13 cellular contexts compared by ENCODE assay signal in genomic region chr2:61949458-61950107, GRCh38. TPM values are rescaled to one million over a fixed set of nuclear protein-coding genes. Genes with fewer than 3 reads are reported as not detected.
DNase-seq lines count a peak whose midpoint lies in the region; ATAC-seq and TF ChIP-seq lines count a peak whose summit lies in the region.
"Had no signal": no experiment of that assay in that cellular context is flagged by ENCODE, and none has a peak within 500 bp of the region (broad histone marks: within the 10 kb centered on the region; RNA-seq: fewer than 3 reads in every experiment).

No MANE protein-coding gene starts in this region.

- peak overlapping the region; percentile 62 for H3K27ac Mint-ChIP-seq in stimulated activated naive B cell treated with anti-CD40 and anti-IgM and Interleukin-4, amounts not matched to agents 10 μg/mL and 1 μg/mL and 100 μg/mL, for 72 hours
- H3K27ac Mint-ChIP-seq in natural killer cell treated with Interleukin-12 subunit alpha and Interleukin-12 subunit beta and Interleukin-15 and Interleukin-18, amount 100 ng/mL, for 72 hours = no peak overlapping the region
- H3K27ac Mint-ChIP-seq: progenitor cell of endocrine pancreas had no signal

- H3K9me3 Mint-ChIP-seq in stimulated activated naive B cell treated with anti-CD40 and anti-IgM and Interleukin-4, amounts not matched to agents 10 μg/mL and 1 μg/mL and 100 μg/mL, for 72 hours = peaks cover 0 to 2% of the 10 kb centered on the region in 2 donors
- no peaks in the 10 kb centered on the region for H3K9me3 Mint-ChIP-seq in natural killer cell treated with Interleukin-12 subunit alpha and Interleukin-12 subunit beta and Interleukin-15 and Interleukin-18, amount 100 ng/mL, for 72 hours

- H3K27me3 Mint-ChIP-seq in stimulated activated naive B cell treated with anti-CD40 and anti-IgM and Interleukin-4, amounts not matched to agents 10 μg/mL and 1 μg/mL and 100 μg/mL, for 72 hours = no peaks in the 10 kb centered on the region
- H3K27me3 Mint-ChIP-seq in natural killer cell treated with Interleukin-12 subunit alpha and Interleukin-12 subunit beta and Interleukin-15 and Interleukin-18, amount 100 ng/mL, for 72 hours = no peaks in the 10 kb centered on the region
- H3K27me3 Mint-ChIP-seq: progenitor cell of endocrine pancreas had no signal

- ATAC-seq in stimulated activated naive B cell treated with anti-CD40 and anti-IgM and Interleukin-4, amounts not matched to agents 10 μg/mL and 1 μg/mL and 100 μg/mL, for 72 hours (replicated peaks) = no peak
- ATAC-seq in activated CD4-positive, CD25-positive, alpha-beta regulatory T cell treated with anti-CD3 and anti-CD28 coated beads, Interleukin-2, amount 50 U/mL, for 24 hours = no peak
- ATAC-seq in natural killer cell treated with Interleukin-12 subunit alpha and Interleukin-12 subunit beta and Interleukin-15 and Interleukin-18, amount 100 ng/mL, for 72 hours = no peak

- DNase-seq in ELF-1 (ENCODE audit: low read depth, low spot score) (peak; percentile 23), NCI-H69 (lab: John Stamatoyannopoulos, UW) (peak; percentile 84), left ventricle myocardium inferior (no peak), kidney tubule cell (ENCODE audit: low spot score) (no peak), retina (no peak)
- DNase-seq in stimulated activated naive B cell treated with anti-CD40 and anti-IgM and Interleukin-4, amounts not matched to agents 10 μg/mL and 1 μg/mL and 100 μg/mL, for 72 hours = no peak
- DNase-seq in natural killer cell treated with Interleukin-12 subunit alpha and Interleukin-12 subunit beta and Interleukin-15 and Interleukin-18, amount 100 ng/mL, for 72 hours (ENCODE audit: low spot score) = no peak
- DNase-seq: amniotic stem cell; effector CD8-positive, alpha-beta T cell; PC-9 had no signal

- H3K36me3 Mint-ChIP-seq in stimulated activated naive B cell treated with anti-CD40 and anti-IgM and Interleukin-4, amounts not matched to agents 10 μg/mL and 1 μg/mL and 100 μg/mL, for 72 hours = peaks cover 27 to 30% of the 10 kb centered on the region in 2 donors
- no peaks in the 10 kb centered on the region for H3K36me3 Mint-ChIP-seq in natural killer cell treated with Interleukin-12 subunit alpha and Interleukin-12 subunit beta and Interleukin-15 and Interleukin-18, amount 100 ng/mL, for 72 hours

- H3K4me1 Mint-ChIP-seq in stimulated activated naive B cell treated with anti-CD40 and anti-IgM and Interleukin-4, amounts not matched to agents 10 μg/mL and 1 μg/mL and 100 μg/mL, for 72 hours = peaks cover 2 to 23% of the 10 kb centered on the region in 2 donors
- H3K4me1 Mint-ChIP-seq in natural killer cell treated with Interleukin-12 subunit alpha and Interleukin-12 subunit beta and Interleukin-15 and Interleukin-18, amount 100 ng/mL, for 72 hours (ENCODE audit: low read depth in 2 of 2) = peaks cover 0 to 3% of the 10 kb centered on the region in 2 donors

- H3K27ac ChIP-seq in left ventricle myocardium inferior (replicated peaks) = peak overlapping the region; percentile 49
- H3K27ac ChIP-seq: PC-9 had no signal

- H3K4me3 ChIP-seq in left ventricle myocardium inferior = peak overlapping the region; percentile 17
- H3K4me3 ChIP-seq: HAP-1, PC-9 had no signal

- no peak for TF ChIP-seq CTCF in left ventricle myocardium inferior (IDR thresholded peaks at IDR 0.05; ENCODE audit: borderline replicate concordance)

- no peaks in the 10 kb centered on the region for H3K36me3 ChIP-seq in left ventricle myocardium inferior
- H3K36me3 ChIP-seq: HAP-1 had no signal

- H3K27me3 ChIP-seq in left ventricle myocardium inferior (ENCODE audit: low read depth) = no peaks in the 10 kb centered on the region

- H3K9me3 ChIP-seq in left ventricle myocardium inferior (replicated peaks) = peaks cover 6% of the 10 kb centered on the region

- no peak overlapping the region for H3K4me3 Mint-ChIP-seq in stimulated activated naive B cell treated with anti-CD40 and anti-IgM and Interleukin-4, amounts not matched to agents 10 μg/mL and 1 μg/mL and 100 μg/mL, for 72 hours
- H3K4me3 Mint-ChIP-seq in natural killer cell treated with Interleukin-12 subunit alpha and Interleukin-12 subunit beta and Interleukin-15 and Interleukin-18, amount 100 ng/mL, for 72 hours = no peak overlapping the region

- peaks cover 30% of the 10 kb centered on the region for H3K4me1 ChIP-seq in left ventricle myocardium inferior

- intact Hi-C loops in left ventricle myocardium inferior (cut with micrococcal nuclease) = no loop called here

RNA-seq across cellular contexts. Expression of gene COMMD1, which starts 44.1 kb away (rescaled TPM):
- 63.7 TPM for total RNA-seq in left ventricle myocardium inferior
- total RNA-seq in natural killer cell treated with Interleukin-12 subunit alpha and Interleukin-12 subunit beta and Interleukin-15 and Interleukin-18, amount 100 ng/mL, for 72 hours = 10 to 100 TPM; 34.4 to 44.4 TPM

Comparison
In these comparisons a context has a peak if more than half of its experiments do, and no peak if none do; other contexts are left out.
1. DNase-seq: peak in ELF-1 (single experiment) and NCI-H69 (single experiment); none in left ventricle myocardium inferior (single experiment), stimulated activated naive B cell treated with anti-CD40 and anti-IgM and Interleukin-4, amounts not matched to agents 10 μg/mL and 1 μg/mL and 100 μg/mL, for 72 hours (single experiment), kidney tubule cell (single experiment), retina (single experiment) and natural killer cell treated with Interleukin-12 subunit alpha and Interleukin-12 subunit beta and Interleukin-15 and Interleukin-18, amount 100 ng/mL, for 72 hours (single experiment).